Comparison of ENCODE assay signal across 23 cellular contexts in genomic region chr12:97650242-97650641, GRCh38.
A peak's percentile ranks its signal among the peaks of the same experiment; 100 is the strongest.
DNase-seq lines count a peak whose midpoint lies in the region; ATAC-seq and TF ChIP-seq lines count a peak whose summit lies in the region.
"Had no signal": no experiment of that assay in that cellular context is flagged by ENCODE, and none has a peak within 500 bp of the region (broad histone marks: within the 10 kb centered on the region; RNA-seq: fewer than 3 reads in every experiment).

No MANE protein-coding gene starts in this region.

- no peaks in the 10 kb centered on the region for H3K36me3 ChIP-seq in PC-3 (ENCODE audit: low read depth, low read length)
- H3K36me3 ChIP-seq in mammary epithelial cell (ENCODE audit: insufficient read depth, low read length), result no peaks in the 10 kb centered on the region
- H3K36me3 ChIP-seq in MM.1S (replicated peaks; ENCODE audit: insufficient read depth, low read length), result no peaks in the 10 kb centered on the region
- H3K36me3 ChIP-seq: prostate gland, stomach, transverse colon had no signal

- no peaks in the 10 kb centered on the region for H3K79me2 ChIP-seq in PC-3 (ENCODE audit: low read length)
- no peaks in the 10 kb centered on the region for H3K79me2 ChIP-seq in mammary epithelial cell (ENCODE audit: insufficient read depth, low read length)
- no peaks in the 10 kb centered on the region for H3K79me2 ChIP-seq in MM.1S (ENCODE audit: low read length)

- CTCF ChIA-PET in PC-3 (lab: Charles Lee), result no interaction called here
- CTCF ChIA-PET in mammary epithelial cell (lab: Charles Lee; ENCODE audit: low non-redundant PET), result no interaction called here

- no peak overlapping the region for H3K4me3 ChIP-seq in PC-3 (ENCODE audit: low read length)
- H3K4me3 ChIP-seq in mammary epithelial cell (replicated peaks in 1 of 3; ENCODE audit: insufficient read depth in 1 of 3, low read depth in 2 of 3, low read length in 3 of 3), result no peak overlapping the region
- H3K4me3 ChIP-seq in MM.1S (ENCODE audit: low read length), result no peak overlapping the region
- H3K4me3 ChIP-seq: body of pancreas, prostate gland, stomach, transverse colon had no signal

- H3F3A ChIP-seq in PC-3 (ENCODE audit: low read length, unreplicated experiment) (no peaks in the 10 kb centered on the region), MM.1S (ENCODE audit: insufficient read depth, low read length) (no peaks in the 10 kb centered on the region)

- H2AFZ ChIP-seq in PC-3 (ENCODE audit: low read length), result no peak overlapping the region
- no peak overlapping the region for H2AFZ ChIP-seq in mammary epithelial cell (ENCODE audit: low read depth, low read length)
- no peak overlapping the region for H2AFZ ChIP-seq in MM.1S (ENCODE audit: low read length)

- DNase-seq in ACHN, result peak; percentile 55
- DNase-seq in PC-3, result peak; percentile 28
- DNase-seq in mammary epithelial cell, result peak; percentile 72
- DNase-seq in kidney glomerular epithelial cell (lab: John Stamatoyannopoulos, UW), result peak; percentile 36
- no peak for DNase-seq in MM.1S
- no peak for DNase-seq in GOT3 (lab: John Stamatoyannopoulos, UW)
- DNase-seq in NCI-H146 treated with DMSO at 0.1 percent for 48 hours (lab: John Stamatoyannopoulos, UW; ENCODE audit: unreplicated experiment), result no peak
- DNase-seq: activated CD4-positive, alpha-beta T cell treated with anti-CD3 and anti-CD28 coated beads for 48 hours; activated CD8-positive, alpha-beta memory T cell treated with anti-CD3 and anti-CD28 coated beads for 24 hours; activated gamma-delta T cell; activated T-cell treated with anti-CD3 and anti-CD28 coated beads, Interleukin-2, amount 50 U/mL, for 1 hour; body of pancreas; CD8-positive, alpha-beta T cell; DMS153; foreskin fibroblast; GDM1; NCI-H1417; Right ventricle myocardium superior; stomach; transverse colon had no signal

- dilution Hi-C loops in mammary epithelial cell (cut with HindIII; ENCODE audit: low sequenced_read_pairs), result no loop called here

- no peaks in the 10 kb centered on the region for H4K20me1 ChIP-seq in PC-3 (ENCODE audit: low read length)
- H4K20me1 ChIP-seq in mammary epithelial cell (ENCODE audit: insufficient read depth, low read length), result no peaks in the 10 kb centered on the region
- no peaks in the 10 kb centered on the region for H4K20me1 ChIP-seq in MM.1S (ENCODE audit: insufficient read depth, low read length)

- no TSS peak for BruUV-seq in PC-3 (replicated peaks; lab: Mats Ljungman, UMichigan)
- BruUV-seq in mammary epithelial cell (replicated peaks; lab: Mats Ljungman, UMichigan), result no TSS peak

- no peak for ATAC-seq in PC-3
- ATAC-seq in GM21515 (IDR thresholded peaks at IDR 0.05; ENCODE audit: unreplicated experiment), result no peak
- ATAC-seq: body of pancreas; CD8-positive, alpha-beta T cell had no signal

- H3K9me3 ChIP-seq in PC-3 (ENCODE audit: low read length) (no peaks in the 10 kb centered on the region), mammary epithelial cell (replicated peaks; ENCODE audit: insufficient read depth, low read length) (no peaks in the 10 kb centered on the region), MM.1S (replicated peaks; ENCODE audit: insufficient read depth, low read length) (no peaks in the 10 kb centered on the region)
- H3K9me3 ChIP-seq: body of pancreas, prostate gland, stomach, transverse colon had no signal

- intact Hi-C loops in PC-3 (cut with micrococcal nuclease), result no loop called here
- intact Hi-C loops in mammary epithelial cell (cut with micrococcal nuclease), result no loop called here

- H3K9me2 ChIP-seq in PC-3 (replicated peaks; ENCODE audit: low read length) (no peaks in the 10 kb centered on the region), MM.1S (replicated peaks; ENCODE audit: insufficient read depth, low read length) (no peaks in the 10 kb centered on the region)

- WGBS in mammary epithelial cell (ENCODE audit: low coverage, missing lambda C conversion rate), result 47% methylated on average over 2 of the region's 2 CpGs

- H3K4me2 ChIP-seq in PC-3 (ENCODE audit: low read length) (no peak overlapping the region), mammary epithelial cell (ENCODE audit: insufficient read depth, low read depth, low read length) (no peak overlapping the region), MM.1S (ENCODE audit: low read depth, low read length) (no peak overlapping the region)

- POLR2A ChIA-PET in PC-3 (lab: Charles Lee; ENCODE audit: unreplicated experiment), result no interaction called here

- TF ChIP-seq CTCF in PC-3 (conservative IDR thresholded peaks at IDR 0.05; ENCODE audit: low read depth, low read length) (no peak), mammary epithelial cell (conservative IDR thresholded peaks at IDR 0.05 in 1 of 2, IDR thresholded peaks at IDR 0.05 in 1 of 2; ENCODE audit: extremely low read depth in 1 of 2, insufficient read depth in 1 of 2, low read depth in 1 of 2, low read length in 2 of 2) (no peak), MM.1S (IDR thresholded peaks at IDR 0.05; ENCODE audit: low read length) (no peak)

- in situ Hi-C loops in ACHN (cut with HindIII; ENCODE audit: low pct_ligation_motif_present, low pct_unique_long_range_greater_than_20kb, low sequenced_read_pairs), result no loop called here
- in situ Hi-C loops in mammary epithelial cell (cut with MboI; ENCODE audit: low sequenced_read_pairs in 2 of 2), result no loop called here

- no peak overlapping the region for H3K9ac ChIP-seq in PC-3 (ENCODE audit: low read length)
- no peak overlapping the region for H3K9ac ChIP-seq in mammary epithelial cell (ENCODE audit: insufficient read depth, low read length)
- no peak overlapping the region for H3K9ac ChIP-seq in MM.1S (ENCODE audit: low read length)

- H3K27ac ChIP-seq in PC-3 (ENCODE audit: low read length) (no peak overlapping the region), mammary epithelial cell (ENCODE audit: insufficient read depth, low read depth, low read length) (no peak overlapping the region), MM.1S (ENCODE audit: low read length) (no peak overlapping the region)
- H3K27ac ChIP-seq: body of pancreas, prostate gland, stomach, transverse colon, VCaP had no signal

- H3K27me3 ChIP-seq in PC-3 (ENCODE audit: low read length) (no peaks in the 10 kb centered on the region), mammary epithelial cell (ENCODE audit: insufficient read depth, low read length) (no peaks in the 10 kb centered on the region), MM.1S (replicated peaks; ENCODE audit: insufficient read depth, low read length) (no peaks in the 10 kb centered on the region)
- H3K27me3 ChIP-seq: body of pancreas, stomach, transverse colon had no signal

- no peaks in the 10 kb centered on the region for H3K4me1 ChIP-seq in PC-3 (ENCODE audit: insufficient read depth, low read length)
- no peaks in the 10 kb centered on the region for H3K4me1 ChIP-seq in mammary epithelial cell (ENCODE audit: insufficient read depth, low read length)
- no peaks in the 10 kb centered on the region for H3K4me1 ChIP-seq in MM.1S (ENCODE audit: low read length)
- H3K4me1 ChIP-seq: body of pancreas, prostate gland, stomach, transverse colon had no signal

Comparison
In these comparisons a context has a peak if more than half of its experiments do, and no peak if none do; other contexts are left out.
1. DNase-seq: peak in ACHN (single experiment), PC-3 (single experiment), mammary epithelial cell (single experiment) and kidney glomerular epithelial cell (single experiment); none in MM.1S (single experiment), GOT3 (single experiment) and NCI-H146 treated with DMSO at 0.1 percent for 48 hours (single experiment).